In genomic region chr19:2579678-2580280, GRCh38 we compare ENCODE assay signal across 8 cellular contexts.
DNase-seq lines count a peak whose midpoint lies in the region; ATAC-seq and TF ChIP-seq lines count a peak whose summit lies in the region.

No MANE protein-coding gene starts in this region.

- no peaks in the 10 kb centered on the region for H3K36me3 ChIP-seq in HUES48 (ENCODE audit: control insufficient read depth, insufficient read depth, low read length)
- no peaks in the 10 kb centered on the region for H3K36me3 ChIP-seq in mammary epithelial cell (ENCODE audit: insufficient read depth, low read length)
- H3K36me3 ChIP-seq in lung (ENCODE audit: control insufficient read depth in 2 of 2, insufficient read depth in 2 of 2, low read length in 2 of 2), result no peaks in the 10 kb centered on the region

- CTCF ChIA-PET in mammary epithelial cell (lab: Charles Lee; ENCODE audit: low non-redundant PET), result interaction anchor here (0.6 to 0.7 kb wide), 2 partner anchors 30 to 166 kb away, joined by 3 to 4 read pairs; no protein-coding TSS in a partner anchor

- H3K27ac ChIP-seq in HUES48 (ENCODE audit: low read depth, low read length) (peak overlapping the region; percentile 41), mammary epithelial cell (ENCODE audit: insufficient read depth, low read depth, low read length) (no peak overlapping the region), lung (ENCODE audit: low read depth in 1 of 2, low read length in 1 of 2) (peak overlapping the region; percentile 85 to 87)

- DNase-seq in mammary epithelial cell (no peak), lung (ENCODE audit: low spot score) (no peak), NCI-H1436 (lab: John Stamatoyannopoulos, UW) (no peak)
- DNase-seq in stimulated activated naive B cell treated with anti-CD40 and anti-IgM and Interleukin-4, amounts not matched to agents 10 μg/mL and 1 μg/mL and 100 μg/mL, for 72 hours, result no peak

- peaks cover 17% of the 10 kb centered on the region for H3K4me1 ChIP-seq in HUES48 (ENCODE audit: control insufficient read depth, insufficient read depth, low read length)
- H3K4me1 ChIP-seq in mammary epithelial cell (ENCODE audit: insufficient read depth, low read length), result peaks cover 20% of the 10 kb centered on the region
- H3K4me1 ChIP-seq in lung (ENCODE audit: control insufficient read depth in 2 of 2, insufficient read depth in 2 of 2, low read length in 2 of 2), result no peaks in the 10 kb centered on the region

- H4K20me1 ChIP-seq in mammary epithelial cell (ENCODE audit: insufficient read depth, low read length), result no peaks in the 10 kb centered on the region

- H3K27ac Mint-ChIP-seq in stimulated activated naive B cell treated with anti-CD40 and anti-IgM and Interleukin-4, amounts not matched to agents 10 μg/mL and 1 μg/mL and 100 μg/mL, for 72 hours, result peak overlapping the region; percentile 86
- H3K27ac Mint-ChIP-seq in activated T-helper 17 cell treated with anti-CD3 and anti-CD28 coated beads, Interleukin-2, amount 50 U/mL, for 72 hours, result no peak overlapping the region

- ATAC-seq in lung (ENCODE audit: insufficient read depth, low FRiP score), result no peak
- no peak for ATAC-seq in stimulated activated naive B cell treated with anti-CD40 and anti-IgM and Interleukin-4, amounts not matched to agents 10 μg/mL and 1 μg/mL and 100 μg/mL, for 72 hours (replicated peaks)
- no peak for ATAC-seq in GM18873 (IDR thresholded peaks at IDR 0.05; ENCODE audit: low FRiP score, unreplicated experiment)
- ATAC-seq in activated T-helper 17 cell treated with anti-CD3 and anti-CD28 coated beads, Interleukin-2, amount 50 U/mL, for 72 hours (replicated peaks), result no peak
- no peak for ATAC-seq in HG02970 (IDR thresholded peaks at IDR 0.05; ENCODE audit: low FRiP score, unreplicated experiment)

- WGBS in mammary epithelial cell (ENCODE audit: low coverage, missing lambda C conversion rate), result 40% methylated on average over 13 of the region's 14 CpGs
- 39 to 40% methylated on average over 14 of the region's 14 CpGs for WGBS in lung, 2 donors

- peaks cover 11 to 44% of the 10 kb centered on the region in 2 donors for H3K4me1 Mint-ChIP-seq in stimulated activated naive B cell treated with anti-CD40 and anti-IgM and Interleukin-4, amounts not matched to agents 10 μg/mL and 1 μg/mL and 100 μg/mL, for 72 hours
- H3K4me1 Mint-ChIP-seq in activated T-helper 17 cell treated with anti-CD3 and anti-CD28 coated beads, Interleukin-2, amount 50 U/mL, for 72 hours, result no peaks in the 10 kb centered on the region

- in situ Hi-C loops in mammary epithelial cell (cut with MboI; ENCODE audit: low sequenced_read_pairs in 2 of 2), result no loop called here

- no TSS peak for BruUV-seq in mammary epithelial cell (replicated peaks; lab: Mats Ljungman, UMichigan)

- H2AFZ ChIP-seq in mammary epithelial cell (ENCODE audit: low read depth, low read length), result peak overlapping the region; percentile 91

- intact Hi-C loops in mammary epithelial cell (cut with micrococcal nuclease), result loop anchor here (1.0 to 2.0 kb wide), 6 partner anchors 32 to 104 kb away; no protein-coding TSS in a partner anchor

- no peaks in the 10 kb centered on the region; the same call in 1 of the 2 replicates for H3K27me3 ChIP-seq in HUES48 (ENCODE audit: control insufficient read depth, insufficient read depth, low read length)
- H3K27me3 ChIP-seq in mammary epithelial cell (ENCODE audit: insufficient read depth, low read length), result no peaks in the 10 kb centered on the region
- H3K27me3 ChIP-seq in lung (ENCODE audit: control insufficient read depth, insufficient read depth), result no peaks in the 10 kb centered on the region

- H3K27me3 Mint-ChIP-seq in stimulated activated naive B cell treated with anti-CD40 and anti-IgM and Interleukin-4, amounts not matched to agents 10 μg/mL and 1 μg/mL and 100 μg/mL, for 72 hours, result no peaks in the 10 kb centered on the region
- peaks cover 4% of the 10 kb centered on the region for H3K27me3 Mint-ChIP-seq in activated T-helper 17 cell treated with anti-CD3 and anti-CD28 coated beads, Interleukin-2, amount 50 U/mL, for 72 hours

- H3K9me3 Mint-ChIP-seq in stimulated activated naive B cell treated with anti-CD40 and anti-IgM and Interleukin-4, amounts not matched to agents 10 μg/mL and 1 μg/mL and 100 μg/mL, for 72 hours, result no peaks in the 10 kb centered on the region
- no peaks in the 10 kb centered on the region for H3K9me3 Mint-ChIP-seq in activated T-helper 17 cell treated with anti-CD3 and anti-CD28 coated beads, Interleukin-2, amount 50 U/mL, for 72 hours

- dilution Hi-C loops in mammary epithelial cell (cut with HindIII; ENCODE audit: low sequenced_read_pairs), result no loop called here

- H3K4me2 ChIP-seq in mammary epithelial cell (ENCODE audit: insufficient read depth, low read depth, low read length), result peak overlapping the region; percentile 100

- no peak for TF ChIP-seq CTCF in mammary epithelial cell (conservative IDR thresholded peaks at IDR 0.05 in 1 of 2, IDR thresholded peaks at IDR 0.05 in 1 of 2; ENCODE audit: extremely low read depth in 1 of 2, insufficient read depth in 1 of 2, low read depth in 1 of 2, low read length in 2 of 2)
- TF ChIP-seq CTCF in lung (IDR thresholded peaks at IDR 0.05; ENCODE audit: control extremely low read depth, extremely low read depth), result no peak

- H3K9me3 ChIP-seq in HUES48 (ENCODE audit: control insufficient read depth, insufficient read depth, low read length), result no peaks in the 10 kb centered on the region
- no peaks in the 10 kb centered on the region for H3K9me3 ChIP-seq in mammary epithelial cell (replicated peaks; ENCODE audit: insufficient read depth, low read length)
- H3K9me3 ChIP-seq in lung (ENCODE audit: control insufficient read depth in 2 of 2, insufficient read depth in 1 of 2, low read length in 1 of 2), result no peaks in the 10 kb centered on the region

- H3K36me3 Mint-ChIP-seq in stimulated activated naive B cell treated with anti-CD40 and anti-IgM and Interleukin-4, amounts not matched to agents 10 μg/mL and 1 μg/mL and 100 μg/mL, for 72 hours, result peaks cover 12 to 13% of the 10 kb centered on the region in 2 donors
- H3K36me3 Mint-ChIP-seq in activated T-helper 17 cell treated with anti-CD3 and anti-CD28 coated beads, Interleukin-2, amount 50 U/mL, for 72 hours (ENCODE audit: low read depth), result no peaks in the 10 kb centered on the region

- peak overlapping the region; percentile 61; the same call in 1 of the 2 replicates for H3K4me3 ChIP-seq in HUES48 (ENCODE audit: low read depth, low read length)
- H3K4me3 ChIP-seq in mammary epithelial cell (replicated peaks in 1 of 3; ENCODE audit: insufficient read depth in 1 of 3, low read depth in 2 of 3, low read length in 3 of 3), result no peak overlapping the region
- H3K4me3 ChIP-seq in lung, result no peak overlapping the region

- peak overlapping the region; percentile 77 to 82 for H3K4me3 Mint-ChIP-seq in stimulated activated naive B cell treated with anti-CD40 and anti-IgM and Interleukin-4, amounts not matched to agents 10 μg/mL and 1 μg/mL and 100 μg/mL, for 72 hours
- H3K4me3 Mint-ChIP-seq in activated T-helper 17 cell treated with anti-CD3 and anti-CD28 coated beads, Interleukin-2, amount 50 U/mL, for 72 hours, result no peak overlapping the region

- H3K79me2 ChIP-seq in mammary epithelial cell (ENCODE audit: insufficient read depth, low read length), result no peaks in the 10 kb centered on the region

- no peak overlapping the region for H3K9ac ChIP-seq in HUES48 (ENCODE audit: low read depth, low read length)
- H3K9ac ChIP-seq in mammary epithelial cell (ENCODE audit: insufficient read depth, low read length), result no peak overlapping the region
